17 cellular contexts compared by ENCODE assay signal in the genomic region with DNA sequence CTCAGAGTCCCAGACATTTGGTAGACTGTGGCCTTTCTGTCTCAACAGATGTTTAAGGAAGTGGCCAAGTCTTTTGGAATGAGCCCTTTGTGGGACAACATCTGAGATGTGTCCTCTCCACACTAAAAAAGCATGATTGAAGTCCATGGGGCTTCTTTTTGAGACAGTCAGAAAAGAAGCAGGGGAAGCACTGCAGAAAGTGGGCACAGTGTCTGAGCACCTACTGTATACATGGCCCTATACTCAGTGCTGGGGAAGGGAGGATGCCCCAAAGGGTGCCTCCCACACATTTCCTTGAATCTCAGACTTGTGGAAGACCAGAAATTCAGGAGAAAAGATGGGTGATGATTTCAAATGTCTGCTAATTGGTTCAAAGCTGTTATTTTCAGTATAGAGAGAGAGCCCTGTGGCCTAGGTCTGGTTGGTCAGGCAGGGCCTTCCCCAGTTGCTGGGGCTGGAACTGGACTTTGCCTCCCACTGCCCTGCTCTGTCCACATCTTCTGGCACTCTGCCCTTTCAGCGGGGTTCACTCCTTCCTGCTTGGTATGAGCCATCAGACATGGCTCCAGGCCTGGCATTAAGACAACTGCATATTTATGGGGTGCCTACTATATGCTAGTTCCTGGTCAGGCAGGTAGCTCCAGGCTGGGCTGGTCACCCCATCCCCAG.
"Had no signal": no experiment of that assay in that cellular context is flagged by ENCODE, and none has a peak within 500 bp of the region (broad histone marks: within the 10 kb centered on the region; RNA-seq: fewer than 3 reads in every experiment).

No MANE protein-coding gene starts in this region.

- H3K27me3 ChIP-seq: esophagus muscularis mucosa, tibial nerve, vagina had no signal

- H3K27ac ChIP-seq: esophagus muscularis mucosa, parathyroid adenoma, skin epidermis, tibial nerve, vagina, WERI-Rb-1 had no signal

- FAIRE-seq: astrocyte, colon had no signal

- DNase-seq: activated CD4-positive, alpha-beta T cell treated with anti-CD3 and anti-CD28 coated beads, Interleukin-2, amount 50 U/mL, for 48 hours; activated naive CD4-positive, alpha-beta T cell treated with anti-CD3 and anti-CD28 coated beads for 36 hours; left cardiac atrium; naive thymus-derived CD4-positive, alpha-beta T cell; stimulated activated CD4-positive, alpha-beta T cell treated with anti-CD3 and anti-CD28 coated beads, Interleukin-4, amount 100 ng/mL, for 24 hours; stimulated activated naive CD4-positive, alpha-beta T cell; substantia nigra; T-helper 1 cell; WERI-Rb-1 had no signal

- H3K4me3 ChIP-seq: esophagus muscularis mucosa, skin epidermis, tibial nerve, vagina had no signal

- H3K36me3 ChIP-seq: esophagus muscularis mucosa, tibial nerve, vagina had no signal

- H3K9ac ChIP-seq: parathyroid adenoma had no signal

- H2AFZ ChIP-seq: parathyroid adenoma had no signal

- ATAC-seq: activated T-helper 17 cell treated with anti-CD3 and anti-CD28 coated beads, Interleukin-2, amount 50 U/mL, for 72 hours; left cardiac atrium; naive thymus-derived CD4-positive, alpha-beta T cell had no signal

- H3K79me2 ChIP-seq: parathyroid adenoma had no signal

- H3K9me3 ChIP-seq: esophagus muscularis mucosa, tibial nerve, vagina had no signal

- H3K4me1 ChIP-seq: esophagus muscularis mucosa, parathyroid adenoma, tibial nerve, vagina had no signal
